Comparison of ENCODE assay signal across 12 cellular contexts in the genomic region with DNA sequence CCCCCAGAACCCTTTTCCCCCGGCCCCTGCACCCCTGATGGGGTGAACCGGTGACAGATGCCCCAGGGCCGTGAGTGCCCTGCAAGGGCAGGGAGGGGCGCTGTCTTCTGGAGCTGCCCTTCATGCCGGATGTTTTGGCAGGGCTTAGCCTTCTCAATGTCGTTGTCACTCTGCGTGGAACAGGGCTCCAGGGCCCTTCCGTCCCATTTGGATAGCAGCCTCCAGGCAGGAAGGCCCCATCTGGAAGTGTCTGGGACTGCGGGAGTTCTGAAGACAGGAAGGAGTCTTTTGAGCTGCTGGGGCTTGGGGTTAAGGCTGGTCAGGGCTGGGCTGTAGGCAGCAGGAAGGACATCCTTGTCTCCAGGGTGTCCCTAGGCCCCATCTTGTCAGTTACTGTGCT. TPM values are rescaled to one million over a fixed set of nuclear protein-coding genes. Genes with fewer than 3 reads are reported as not detected.
DNase-seq lines count a peak whose midpoint lies in the region; FAIRE-seq and TF ChIP-seq lines count a peak whose summit lies in the region.
"Had no signal": no experiment of that assay in that cellular context is flagged by ENCODE, and none has a peak within 500 bp of the region (broad histone marks: within the 10 kb centered on the region; RNA-seq: fewer than 3 reads in every experiment).

No MANE protein-coding gene starts in this region.

- no peak overlapping the region for H2BK5ac ChIP-seq in mesendoderm (ENCODE audit: low read length)

- H3K79me1 ChIP-seq in mesendoderm (ENCODE audit: low read length): peaks cover 9% of the 10 kb centered on the region

- no peaks in the 10 kb centered on the region for H3K27me3 ChIP-seq in mesendoderm (ENCODE audit: insufficient read depth, low read length, poor library complexity)

- H3K4me3 ChIP-seq in mesendoderm (ENCODE audit: low read length): no peak overlapping the region

- H2BK15ac ChIP-seq in mesendoderm (replicated peaks; ENCODE audit: low read depth): no peak overlapping the region

- no peaks in the 10 kb centered on the region for H3K79me2 ChIP-seq in mesendoderm (ENCODE audit: control insufficient read depth, insufficient read depth, low read length)

- peaks cover 8% of the 10 kb centered on the region for H3K4me1 ChIP-seq in mesendoderm (ENCODE audit: control insufficient read depth, low read depth, low read length)

- H3K36me3 ChIP-seq in mesendoderm (ENCODE audit: control insufficient read depth, insufficient read depth, low read length): no peaks in the 10 kb centered on the region

- H4K5ac ChIP-seq in mesendoderm (ENCODE audit: low read length): no peak overlapping the region

- H3K9ac ChIP-seq in mesendoderm (ENCODE audit: low read length): peak overlapping the region; percentile 4

- no peak overlapping the region for H2BK120ac ChIP-seq in mesendoderm (ENCODE audit: low read depth, low read length)

- DNase-seq in A172 (ENCODE audit: low spot score): peak; percentile 52
- DNase-seq in NCI-H226: peak; percentile 30
- DNase-seq in ecto neural progenitor cell (ENCODE audit: low spot score): peak; percentile 61
- peak; percentile 83 for DNase-seq in mesendoderm
- no peak for DNase-seq in middle frontal gyrus (ENCODE audit: extremely low spot score, low spot score)
- no peak for DNase-seq in activated effector memory CD4-positive, alpha-beta T cell treated with Interleukin-2 at 50 U/mL for 16 hours
- no peak for DNase-seq in D721Med (ENCODE audit: insufficient read length, low spot score)
- DNase-seq in DMS53 (lab: John Stamatoyannopoulos, UW): no peak
- DNase-seq: COR-L47; stimulated activated CD8-positive, alpha-beta memory T cell treated with anti-CD3 and anti-CD28 coated beads, Interleukin-4, amount 100 ng/mL, for 48 hours had no signal

- no peak overlapping the region for H3K4ac ChIP-seq in mesendoderm (ENCODE audit: low read depth, low read length)

- peak overlapping the region; percentile 52 for H3K56ac ChIP-seq in mesendoderm (ENCODE audit: low read length)

- no peak overlapping the region for H3K18ac ChIP-seq in mesendoderm (ENCODE audit: low read length)

- no peak overlapping the region for H3K23ac ChIP-seq in mesendoderm (ENCODE audit: low read length)

- H4K8ac ChIP-seq in mesendoderm (ENCODE audit: low read depth, low read length): no peak overlapping the region

- no peak overlapping the region for H3K4me2 ChIP-seq in mesendoderm (ENCODE audit: low read length)

- no peak overlapping the region for H2AK5ac ChIP-seq in mesendoderm (ENCODE audit: low read length)

- TF ChIP-seq CTCF in D721Med (IDR thresholded peaks at IDR 0.05; ENCODE audit: insufficient read depth, missing control alignments): no peak

- WGBS in mesendoderm (ENCODE audit: extremely low coverage, insufficient coverage, low lambda C conversion rate): no CpG with 5 or more reads among the region's 9 CpGs

- FAIRE-seq in D721Med (lab: Jason Lieb, UNC): no peak
- FAIRE-seq: H54, islet of Langerhans had no signal

- peak overlapping the region; percentile 69 for H3K27ac ChIP-seq in mesendoderm (ENCODE audit: low read depth, low read length)

RNA-seq across cellular contexts. Expression of a gene that starts 4.6 kb away (rescaled TPM):
- total RNA-seq in A172 (2014; rRNA removed; shearing (Covaris generic)): 21.5 and 36.9 TPM in 2 replicates
- polyA plus RNA-seq in mesendoderm (2013, experiment 1 of 2): 10.9 TPM
- polyA plus RNA-seq in mesendoderm (2013, experiment 2 of 2): 10.4 TPM

RNA-seq across cellular contexts. Expression of a gene that starts 8.6 kb away (rescaled TPM):
- 3.5 and 7.0 TPM in 2 replicates for total RNA-seq in A172 (2014; rRNA removed; shearing (Covaris generic))
- 0.95 TPM for polyA plus RNA-seq in mesendoderm (2013, experiment 1 of 2)
- 0.76 TPM for polyA plus RNA-seq in mesendoderm (2013, experiment 2 of 2)

RNA-seq across cellular contexts. Expression of a gene that starts 31.6 kb away (rescaled TPM):
- 20.6 and 28.9 TPM in 2 replicates for total RNA-seq in A172 (2014; rRNA removed; shearing (Covaris generic))
- polyA plus RNA-seq in mesendoderm (2013, experiment 1 of 2): 3.7 TPM
- 4.5 TPM for polyA plus RNA-seq in mesendoderm (2013, experiment 2 of 2)

RNA-seq across cellular contexts. Expression of a gene that starts 36.5 kb away (rescaled TPM):
- 2.0 and 3.5 TPM in 2 replicates for total RNA-seq in A172 (2014; rRNA removed; shearing (Covaris generic))
- polyA plus RNA-seq in mesendoderm (2013, experiment 1 of 2): 0.13 TPM
- 0.13 TPM for polyA plus RNA-seq in mesendoderm (2013, experiment 2 of 2)

RNA-seq across cellular contexts. Expression of a gene that starts 57.4 kb away (rescaled TPM):
- total RNA-seq in A172 (2014; rRNA removed; shearing (Covaris generic)): 37.9 and 57.0 TPM in 2 replicates
- 57.1 TPM for polyA plus RNA-seq in mesendoderm (2013, experiment 1 of 2)
- polyA plus RNA-seq in mesendoderm (2013, experiment 2 of 2): 57.4 TPM

Comparison
In these comparisons a context has a peak if more than half of its experiments do, and no peak if none do; other contexts are left out.
1. DNase-seq: peak in A172 (single experiment), NCI-H226 (single experiment), ecto neural progenitor cell (single experiment) and mesendoderm (single experiment); none in middle frontal gyrus (single experiment), activated effector memory CD4-positive, alpha-beta T cell treated with Interleukin-2 at 50 U/mL for 16 hours (single experiment), D721Med (single experiment) and DMS53 (single experiment).